ENCODE assay signal across 21 cellular contexts in the genomic region with DNA sequence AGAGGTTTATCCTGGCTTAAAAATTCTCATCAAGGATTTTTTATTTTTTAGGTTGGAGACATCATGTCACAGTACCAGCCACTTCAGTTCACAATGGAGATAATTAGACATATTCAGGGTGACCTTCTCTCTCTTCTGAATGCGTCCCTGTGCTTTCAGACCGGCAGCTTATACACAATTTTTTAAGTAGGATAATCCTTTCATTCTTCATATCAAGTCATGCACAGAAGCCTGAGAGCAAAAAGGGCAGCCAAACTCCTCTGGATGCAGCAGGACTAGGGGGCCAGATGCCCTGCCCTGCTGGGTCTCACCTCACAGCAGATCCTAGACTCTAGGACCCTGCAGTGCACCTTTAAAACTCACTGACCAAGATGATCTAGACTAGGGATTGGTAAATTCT.
DNase-seq lines count a peak whose midpoint lies in the region; ATAC-seq lines count a peak whose summit lies in the region.
"Had no signal": no experiment of that assay in that cellular context is flagged by ENCODE, and none has a peak within 500 bp of the region (broad histone marks: within the 10 kb centered on the region; RNA-seq: fewer than 3 reads in every experiment).

No MANE protein-coding gene starts in this region.

- no peak overlapping the region for H3K56ac ChIP-seq in mesendoderm (ENCODE audit: low read length)

- DNase-seq in NCI-H82 (lab: John Stamatoyannopoulos, UW) (peak; percentile 7), NCI-H82 treated with DMSO at 0.1 percent for 48 hours (lab: John Stamatoyannopoulos, UW; ENCODE audit: unreplicated experiment) (no peak), HAP-1 (ENCODE audit: low spot score in 2 of 2) (peak; percentile 53 to 64), NCI-H2227 (lab: John Stamatoyannopoulos, UW; ENCODE audit: unreplicated experiment) (peak; percentile 46), retina (peak; percentile 28), mesendoderm (no peak)
- DNase-seq: 8988T; ACHN; AML-193; BE2C; CD4-positive, alpha-beta T cell; CD8-positive, alpha-beta memory T cell; DMS53; DMS79 treated with DMSO at 0.1 percent for 48 hours; GF-D8; H9; HFFc6 had no signal

- no CpG with 5 or more reads among the region's 2 CpGs for WGBS in mesendoderm (ENCODE audit: extremely low coverage, insufficient coverage, low lambda C conversion rate)

- H2BK5ac ChIP-seq in mesendoderm (ENCODE audit: low read length): no peak overlapping the region

- H3K4me2 ChIP-seq in mesendoderm (ENCODE audit: low read length): no peak overlapping the region
- H3K4me2 ChIP-seq: A549; BLaER1 treated with 17β-estradiol and CSF1 and Interleukin-3, amounts not matched to agents 10 nM and 100 nM; GM23338 had no signal

- no peaks in the 10 kb centered on the region for H3K79me1 ChIP-seq in mesendoderm (ENCODE audit: low read length)

- no peaks in the 10 kb centered on the region for H3K79me2 ChIP-seq in mesendoderm (ENCODE audit: control insufficient read depth, insufficient read depth, low read length)

- H3K4me3 ChIP-seq in HAP-1 (no peak overlapping the region), mesendoderm (ENCODE audit: low read length) (no peak overlapping the region)
- H3K4me3 ChIP-seq: A549; BLaER1 treated with 17β-estradiol and CSF1 and Interleukin-3, amounts not matched to agents 10 nM and 100 nM; GM23338 had no signal

- no peak overlapping the region for H4K8ac ChIP-seq in mesendoderm (ENCODE audit: low read depth, low read length)

- no peak overlapping the region for H3K27ac ChIP-seq in mesendoderm (ENCODE audit: low read depth, low read length)
- H3K27ac ChIP-seq: A549; BLaER1 treated with 17β-estradiol and CSF1 and Interleukin-3, amounts not matched to agents 10 nM and 100 nM had no signal

- H3K18ac ChIP-seq in mesendoderm (ENCODE audit: low read length): no peak overlapping the region

- no peak overlapping the region for H3K23ac ChIP-seq in mesendoderm (ENCODE audit: low read length)

- H3K4me1 ChIP-seq in HAP-1 (peaks cover 12% of the 10 kb centered on the region), mesendoderm (ENCODE audit: control insufficient read depth, low read depth, low read length) (peaks cover 7% of the 10 kb centered on the region)
- H3K4me1 ChIP-seq: A549, BE2C had no signal

- H3K27me3 ChIP-seq in HAP-1 (ENCODE audit: low read depth): no peaks in the 10 kb centered on the region
- H3K27me3 ChIP-seq in mesendoderm (ENCODE audit: insufficient read depth, low read length, poor library complexity): no peaks in the 10 kb centered on the region
- H3K27me3 ChIP-seq: BE2C; BLaER1 treated with 17β-estradiol and CSF1 and Interleukin-3, amounts not matched to agents 10 nM and 100 nM had no signal

- H3K36me3 ChIP-seq in HAP-1 (replicated peaks): no peaks in the 10 kb centered on the region
- H3K36me3 ChIP-seq in mesendoderm (ENCODE audit: control insufficient read depth, insufficient read depth, low read length): no peaks in the 10 kb centered on the region
- H3K36me3 ChIP-seq: BE2C; BLaER1 treated with 17β-estradiol and CSF1 and Interleukin-3, amounts not matched to agents 10 nM and 100 nM had no signal

- in situ Hi-C loops in HAP-1 (cut with MboI; ENCODE audit: low sequenced_read_pairs): loop anchor here (25.0 kb wide), 2 partner anchors 346 to 771 kb away; a partner anchor contains a TSS

- no peak overlapping the region for H3K4ac ChIP-seq in mesendoderm (ENCODE audit: low read depth, low read length)

- H2BK15ac ChIP-seq in mesendoderm (replicated peaks; ENCODE audit: low read depth): no peak overlapping the region

- H3K9ac ChIP-seq in mesendoderm (ENCODE audit: low read length): no peak overlapping the region
- H3K9ac ChIP-seq: BLaER1 treated with 17β-estradiol and CSF1 and Interleukin-3, amounts not matched to agents 10 nM and 100 nM had no signal

- H2AK5ac ChIP-seq in mesendoderm (ENCODE audit: low read length): no peak overlapping the region

- no peak for ATAC-seq in HG02852 (IDR thresholded peaks at IDR 0.05; ENCODE audit: unreplicated experiment)
- ATAC-seq: A549, GM23338 had no signal

- H2BK120ac ChIP-seq in mesendoderm (ENCODE audit: low read depth, low read length): no peak overlapping the region

- no peaks in the 10 kb centered on the region for H3K9me3 ChIP-seq in HAP-1
- H3K9me3 ChIP-seq: A549, BE2C had no signal

- no peak overlapping the region for H4K5ac ChIP-seq in mesendoderm (ENCODE audit: low read length)

Comparison
In these comparisons a context has a peak if more than half of its experiments do, and no peak if none do; other contexts are left out.
1. DNase-seq: peak in NCI-H82 (single experiment), HAP-1 (2 of 2), NCI-H2227 (single experiment) and retina (single experiment); none in NCI-H82 treated with DMSO at 0.1 percent for 48 hours (single experiment) and mesendoderm (single experiment).